In the genomic region with DNA sequence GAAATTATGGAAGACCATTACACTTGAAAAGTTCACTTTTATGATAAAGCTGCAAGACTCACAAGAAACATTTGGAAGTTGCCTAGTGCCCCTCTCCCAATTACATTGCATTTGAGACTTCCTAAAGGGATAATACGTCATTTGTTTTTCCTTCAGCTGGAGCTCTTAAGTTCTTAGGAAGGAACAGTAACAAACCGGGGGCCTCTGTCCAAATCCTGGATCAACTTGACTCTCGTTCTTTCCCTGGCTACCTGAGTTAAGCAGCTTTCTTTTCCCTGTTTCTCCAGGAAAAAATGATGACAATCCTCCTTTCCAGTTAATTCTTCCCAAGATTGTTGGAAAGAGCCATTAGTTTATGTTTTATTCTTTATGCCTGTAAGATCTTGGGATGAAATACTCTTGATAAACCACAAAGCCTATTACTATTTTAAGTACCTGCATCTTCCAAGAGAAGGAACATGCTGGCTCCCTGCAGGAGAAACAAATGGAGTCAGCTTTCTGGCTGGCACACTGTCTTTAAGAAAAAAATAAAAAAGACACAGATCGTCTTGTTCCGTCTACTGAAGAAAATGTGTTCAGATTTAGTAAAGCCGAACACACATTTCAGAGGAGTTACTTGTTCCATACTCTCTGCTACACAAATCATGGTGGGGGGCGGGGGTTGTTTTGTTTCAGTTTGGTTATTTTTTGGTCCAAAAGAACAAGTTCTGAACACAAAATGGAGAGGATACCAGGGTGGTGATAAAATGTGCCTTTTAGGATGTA, we compare ENCODE assay signal across 30 cellular contexts.
DNase-seq lines count a peak whose midpoint lies in the region; ATAC-seq, FAIRE-seq and TF ChIP-seq lines count a peak whose summit lies in the region.
"Had no signal": no experiment of that assay in that cellular context is flagged by ENCODE, and none has a peak within 500 bp of the region (broad histone marks: within the 10 kb centered on the region; RNA-seq: fewer than 3 reads in every experiment).

No MANE protein-coding gene starts in this region.

- H3K4me1 Mint-ChIP-seq in neural crest cell: peaks cover 37% of the 10 kb centered on the region
- H3K4me1 Mint-ChIP-seq in activated naive CD8-positive, alpha-beta T cell treated with anti-CD3 and anti-CD28 coated beads for 36 hours: no peaks in the 10 kb centered on the region
- H3K4me1 Mint-ChIP-seq: stimulated activated effector memory CD8-positive, alpha-beta T cell treated with anti-CD3 and anti-CD28 coated beads, Interleukin-12 subunit alpha, Interleukin-12 subunit beta, amount 100 ng/mL, for 72 hours; T-cell had no signal

- no peak for TF ChIP-seq RAD21 in HepG2 (CRISPR knock-in tag; IDR thresholded peaks at IDR 0.05)

- H3K36me3 ChIP-seq in SU-DHL-6 (ENCODE audit: low read length) (no peaks in the 10 kb centered on the region), prostate gland (no peaks in the 10 kb centered on the region), HepG2 (replicated peaks in 1 of 2; ENCODE audit: control insufficient read depth in 1 of 2, insufficient read depth in 2 of 2, low read length in 2 of 2) (no peaks in the 10 kb centered on the region)
- H3K36me3 ChIP-seq: brain microvascular endothelial cell, pancreas, spleen, suprapubic skin, vagina had no signal

- no peaks in the 10 kb centered on the region for H3F3A ChIP-seq in SU-DHL-6 (ENCODE audit: insufficient read depth)

- intact Hi-C loops in dorsolateral prefrontal cortex (cut with DNase I): no loop called here
- intact Hi-C loops in prostate gland (cut with DNase I): no loop called here
- intact Hi-C loops in HepG2 (cut with micrococcal nuclease; ENCODE audit: unreplicated experiment): no loop called here

- in situ Hi-C loops in HepG2 (cut with HindIII; ENCODE audit: extremely low pct_ligation_motif_present, low pct_unique_long_range_greater_than_20kb): no loop called here

- H3K4me3 ChIP-seq in SU-DHL-6 (ENCODE audit: insufficient read depth, low read length, poor library complexity, severe bottlenecking) (peak overlapping the region; percentile 4), dorsolateral prefrontal cortex (peak overlapping the region in 1 of 59 donors; percentile 3), prostate gland (no peak overlapping the region), HepG2 (replicated peaks in 1 of 3; ENCODE audit: insufficient read depth in 1 of 3, low read depth in 2 of 3, low read length in 3 of 3) (no peak overlapping the region)
- H3K4me3 ChIP-seq: pancreas, spleen, suprapubic skin, vagina had no signal

- TF ChIP-seq POLR2A in prostate gland (IDR thresholded peaks at IDR 0.05) (no peak), HepG2 (IDR thresholded peaks at IDR 0.05; ENCODE audit: insufficient read depth in 1 of 2, low read depth in 2 of 2, low read length in 2 of 2) (no peak)

- DNase-seq in D721Med (ENCODE audit: insufficient read length, low spot score) (peak; percentile 16), dorsolateral prefrontal cortex (peak in 5 of 10 donors; percentile 23 to 75 (median 48)), neural crest cell (ENCODE audit: low read depth, low spot score) (no peak), prostate gland (ENCODE audit: low spot score) (no peak), HepG2 (ENCODE audit: low spot score) (no peak)
- DNase-seq in activated naive CD8-positive, alpha-beta T cell treated with anti-CD3 and anti-CD28 coated beads for 36 hours: no peak
- DNase-seq: ACHN; activated CD8-positive, alpha-beta T cell treated with anti-CD3 and anti-CD28 coated beads for 36 hours; brain microvascular endothelial cell; cortex of kidney; HCEC 1CT; NCI-H1092; NCI-H2029; NCI-H226; pancreas; PC-3; right cardiac atrium; SHP77 treated with DMSO at 0.1 percent for 48 hours; spleen; stimulated activated CD4-positive, alpha-beta T cell treated with anti-CD3 and anti-CD28 coated beads, Interleukin-2, amount 100 ng/mL, for 48 hours; T-cell had no signal

- H3K4me1 ChIP-seq in prostate gland (replicated peaks) (no peaks in the 10 kb centered on the region), HepG2 (ENCODE audit: insufficient read depth, low read length) (no peaks in the 10 kb centered on the region)
- H3K4me1 ChIP-seq: pancreas had no signal

- H2AFZ ChIP-seq in SU-DHL-6 (ENCODE audit: low read depth, low read length, severe bottlenecking) (peak overlapping the region; percentile 56), HepG2 (ENCODE audit: low read length) (no peak overlapping the region)

- peaks cover 4% of the 10 kb centered on the region for H3K36me3 Mint-ChIP-seq in neural crest cell (ENCODE audit: low read depth)
- no peaks in the 10 kb centered on the region for H3K36me3 Mint-ChIP-seq in activated naive CD8-positive, alpha-beta T cell treated with anti-CD3 and anti-CD28 coated beads for 36 hours
- H3K36me3 Mint-ChIP-seq: natural killer cell treated with Interleukin-12 subunit alpha and Interleukin-12 subunit beta and Interleukin-15 and Interleukin-18, amount 100 ng/mL, for 72 hours; stimulated activated effector memory CD8-positive, alpha-beta T cell treated with anti-CD3 and anti-CD28 coated beads, Interleukin-12 subunit alpha, Interleukin-12 subunit beta, amount 100 ng/mL, for 72 hours; T-cell had no signal

- H3K27ac ChIP-seq in SU-DHL-6 (ENCODE audit: low read depth, low read length): peak overlapping the region; percentile 38
- peak overlapping the region in 56 of 59 donors; percentile 8 to 93 (median 81) for H3K27ac ChIP-seq in dorsolateral prefrontal cortex
- H3K27ac ChIP-seq in prostate gland: no peak overlapping the region
- H3K27ac ChIP-seq in HepG2 (ENCODE audit: extremely low read length, insufficient read depth, low read length): no peak overlapping the region
- H3K27ac ChIP-seq: brain microvascular endothelial cell, HL-60, pancreas, spleen, suprapubic skin, vagina had no signal

- H3K9me3 Mint-ChIP-seq in neural crest cell: no peaks in the 10 kb centered on the region
- H3K9me3 Mint-ChIP-seq in activated naive CD8-positive, alpha-beta T cell treated with anti-CD3 and anti-CD28 coated beads for 36 hours: no peaks in the 10 kb centered on the region
- H3K9me3 Mint-ChIP-seq: activated CD8-positive, alpha-beta T cell treated with anti-CD3 and anti-CD28 coated beads for 36 hours; natural killer cell treated with Interleukin-12 subunit alpha and Interleukin-12 subunit beta and Interleukin-15 and Interleukin-18, amount 100 ng/mL, for 72 hours; stimulated activated effector memory CD8-positive, alpha-beta T cell treated with anti-CD3 and anti-CD28 coated beads, Interleukin-12 subunit alpha, Interleukin-12 subunit beta, amount 100 ng/mL, for 72 hours; T-cell had no signal

- H3K4me3 Mint-ChIP-seq in neural crest cell: no peak overlapping the region
- H3K4me3 Mint-ChIP-seq in activated naive CD8-positive, alpha-beta T cell treated with anti-CD3 and anti-CD28 coated beads for 36 hours: no peak overlapping the region
- H3K4me3 Mint-ChIP-seq: activated CD8-positive, alpha-beta T cell treated with anti-CD3 and anti-CD28 coated beads for 36 hours; natural killer cell treated with Interleukin-12 subunit alpha and Interleukin-12 subunit beta and Interleukin-15 and Interleukin-18, amount 100 ng/mL, for 72 hours; stimulated activated effector memory CD8-positive, alpha-beta T cell treated with anti-CD3 and anti-CD28 coated beads, Interleukin-12 subunit alpha, Interleukin-12 subunit beta, amount 100 ng/mL, for 72 hours; T-cell had no signal

- H3K27me3 ChIP-seq in SU-DHL-6 (ENCODE audit: low read length) (no peaks in the 10 kb centered on the region), dorsolateral prefrontal cortex (no peaks in the 10 kb centered on the region), prostate gland (replicated peaks; ENCODE audit: insufficient read depth) (no peaks in the 10 kb centered on the region), HepG2 (ENCODE audit: control insufficient read depth in 1 of 2, insufficient read depth in 2 of 2, low read length in 2 of 2) (no peaks in the 10 kb centered on the region)
- H3K27me3 ChIP-seq: brain microvascular endothelial cell, pancreas, spleen, suprapubic skin, vagina had no signal

- no TSS peak for BruUV-seq in HepG2 (replicated peaks; lab: Mats Ljungman, UMichigan)

- H3K79me2 ChIP-seq in SU-DHL-6 (ENCODE audit: insufficient read depth, low read length) (no peaks in the 10 kb centered on the region), HepG2 (ENCODE audit: insufficient read depth, low read length) (no peaks in the 10 kb centered on the region)

- peak overlapping the region; percentile 18; the same call in 1 of the 2 replicates for H3K9ac ChIP-seq in SU-DHL-6 (ENCODE audit: low read length)
- H3K9ac ChIP-seq in HepG2 (ENCODE audit: insufficient read depth, low read depth, low read length): no peak overlapping the region

- H3K9me3 ChIP-seq in SU-DHL-6 (ENCODE audit: insufficient read depth, low read length) (no peaks in the 10 kb centered on the region), prostate gland (no peaks in the 10 kb centered on the region), HepG2 (ENCODE audit: low read length) (no peaks in the 10 kb centered on the region)
- H3K9me3 ChIP-seq: pancreas, spleen, suprapubic skin, vagina had no signal

- no peaks in the 10 kb centered on the region for H3K9me2 ChIP-seq in SU-DHL-6 (replicated peaks; ENCODE audit: insufficient read depth, low read length)

- H3K27me3 Mint-ChIP-seq in neural crest cell (ENCODE audit: low read depth): no peaks in the 10 kb centered on the region
- peaks cover 4% of the 10 kb centered on the region for H3K27me3 Mint-ChIP-seq in activated naive CD8-positive, alpha-beta T cell treated with anti-CD3 and anti-CD28 coated beads for 36 hours
- H3K27me3 Mint-ChIP-seq: activated CD8-positive, alpha-beta T cell treated with anti-CD3 and anti-CD28 coated beads for 36 hours; natural killer cell treated with Interleukin-12 subunit alpha and Interleukin-12 subunit beta and Interleukin-15 and Interleukin-18, amount 100 ng/mL, for 72 hours had no signal

- TF ChIP-seq CTCF in D721Med (IDR thresholded peaks at IDR 0.05; ENCODE audit: insufficient read depth, missing control alignments): no peak
- TF ChIP-seq CTCF in SU-DHL-6 (IDR thresholded peaks at IDR 0.05; ENCODE audit: insufficient read depth, low read length, poor library complexity, severe bottlenecking): no peak
- TF ChIP-seq CTCF in dorsolateral prefrontal cortex (IDR thresholded peaks at IDR 0.05 in 54 of 56, conservative IDR thresholded peaks at IDR 0.05 in 2 of 56; ENCODE audit: low read depth in 1 of 56, partially characterized antibody in 56 of 56): no peak
- TF ChIP-seq CTCF in neural crest cell (conservative IDR thresholded peaks at IDR 0.05): no peak
- no peak for TF ChIP-seq CTCF in prostate gland (IDR thresholded peaks at IDR 0.05)
- TF ChIP-seq CTCF in HepG2 (CRISPR knock-in tag; IDR thresholded peaks at IDR 0.05): no peak

- POLR2A ChIA-PET in HepG2 (lab: Yijun Ruan, JAX): no interaction called here

- H3K4me2 ChIP-seq in SU-DHL-6 (ENCODE audit: low read depth, low read length, poor library complexity, severe bottlenecking): peak overlapping the region; percentile 65
- no peak overlapping the region for H3K4me2 ChIP-seq in HepG2 (ENCODE audit: low read depth, low read length)

- CTCF ChIA-PET in HepG2 (lab: Yijun Ruan, JAX; ENCODE audit: low intra/inter-chr PET ratio, low total read pairs): no interaction called here

- 50% methylated on average over 7 of the region's 7 CpGs for WGBS in prostate gland
- 26% methylated on average over 7 of the region's 7 CpGs for WGBS in HepG2 (ENCODE audit: low lambda C conversion rate)

- ATAC-seq in GM19395 (IDR thresholded peaks at IDR 0.05; ENCODE audit: unreplicated experiment) (no peak), HepG2 (no peak)
- ATAC-seq: activated CD4-positive, CD25-positive, alpha-beta regulatory T cell treated with anti-CD3 and anti-CD28 coated beads, Interleukin-2, amount 50 U/mL, for 24 hours; activated CD8-positive, alpha-beta T cell treated with anti-CD3 and anti-CD28 coated beads for 36 hours; left lobe of liver; natural killer cell treated with Interleukin-12 subunit alpha and Interleukin-12 subunit beta and Interleukin-15 and Interleukin-18, amount 100 ng/mL, for 72 hours; pancreas; PC-3; right cardiac atrium; stimulated activated effector memory CD8-positive, alpha-beta T cell treated with anti-CD3 and anti-CD28 coated beads, Interleukin-12 subunit alpha, Interleukin-12 subunit beta, amount 100 ng/mL, for 72 hours; T-cell had no signal

- no peaks in the 10 kb centered on the region for H4K20me1 ChIP-seq in SU-DHL-6 (ENCODE audit: low read depth, low read length)
- H4K20me1 ChIP-seq in HepG2 (ENCODE audit: insufficient read depth, low read length): no peaks in the 10 kb centered on the region

- FAIRE-seq in D721Med (lab: Jason Lieb, UNC) (no peak), HepG2 (lab: Jason Lieb, UNC) (no peak)
- FAIRE-seq: pancreas had no signal

- peak overlapping the region; percentile 58 for H3K27ac Mint-ChIP-seq in neural crest cell (ENCODE audit: unreplicated experiment)
- no peak overlapping the region for H3K27ac Mint-ChIP-seq in activated naive CD8-positive, alpha-beta T cell treated with anti-CD3 and anti-CD28 coated beads for 36 hours
- H3K27ac Mint-ChIP-seq: activated CD8-positive, alpha-beta T cell treated with anti-CD3 and anti-CD28 coated beads for 36 hours; natural killer cell treated with Interleukin-12 subunit alpha and Interleukin-12 subunit beta and Interleukin-15 and Interleukin-18, amount 100 ng/mL, for 72 hours; stimulated activated effector memory CD8-positive, alpha-beta T cell treated with anti-CD3 and anti-CD28 coated beads, Interleukin-12 subunit alpha, Interleukin-12 subunit beta, amount 100 ng/mL, for 72 hours had no signal

- no peak for TF ChIP-seq EP300 in HepG2 (IDR thresholded peaks at IDR 0.05; ENCODE audit: low read depth in 2 of 2, low read length in 2 of 2)
- TF ChIP-seq EP300 in HepG2 (CRISPR knock-in tag; IDR thresholded peaks at IDR 0.05; ENCODE audit: borderline replicate concordance): no peak

Comparison
In these comparisons a context has a peak if more than half of its experiments do, and no peak if none do; other contexts are left out.
1. H3K27ac ChIP-seq: peak in SU-DHL-6 (single experiment) and dorsolateral prefrontal cortex (56 of 59); none in prostate gland (0 of 2) and HepG2 (single experiment).